In genomic region chr6:142927274-142927586, GRCh38 we compare ENCODE assay signal across 8 cellular contexts. TPM values are rescaled to one million over a fixed set of nuclear protein-coding genes. Genes with fewer than 3 reads are reported as not detected.
DNase-seq lines count a peak whose midpoint lies in the region; ATAC-seq, FAIRE-seq and TF ChIP-seq lines count a peak whose summit lies in the region.

No MANE protein-coding gene starts in this region.

- H3K9me3 Mint-ChIP-seq in central memory CD8-positive, alpha-beta T cell, result no peaks in the 10 kb centered on the region

- H3K9me3 ChIP-seq in A549, result no peaks in the 10 kb centered on the region
- H3K9me3 ChIP-seq in mucosa of descending colon, result no peaks in the 10 kb centered on the region

- FAIRE-seq in A549 (lab: Jason Lieb, UNC), result no peak

- peak overlapping the region; percentile 89 to 99 for H3K27ac ChIP-seq in A549

- TF ChIP-seq POLR2A in A549 (IDR thresholded peaks at IDR 0.05; ENCODE audit: low read length), result no peak

- H3K4me1 Mint-ChIP-seq in central memory CD8-positive, alpha-beta T cell, result peaks cover 49% of the 10 kb centered on the region

- peak overlapping the region; percentile 94 for H3K27ac Mint-ChIP-seq in central memory CD8-positive, alpha-beta T cell (ENCODE audit: low read depth)

- H3K27me3 Mint-ChIP-seq in central memory CD8-positive, alpha-beta T cell, result no peaks in the 10 kb centered on the region

- CTCF ChIA-PET in A549 (lab: Yijun Ruan, JAX), result interaction anchor here (1.2 kb wide), 2 partner anchors 230 to 452 kb away, joined by 3 read pairs; no protein-coding TSS in a partner anchor

- H3K4me3 Mint-ChIP-seq in central memory CD8-positive, alpha-beta T cell, result peak overlapping the region; percentile 83

- ATAC-seq in A549 (no peak; a peak in 1 of 6 replicates), mucosa of descending colon (no peak), HG03175 (IDR thresholded peaks at IDR 0.05; ENCODE audit: unreplicated experiment) (no peak)
- ATAC-seq in central memory CD8-positive, alpha-beta T cell (replicated peaks; ENCODE audit: extremely low read depth, poor library complexity, severe bottlenecking), result peak; percentile 12

- TF ChIP-seq CTCF in A549 (IDR thresholded peaks at IDR 0.05) (no peak), mucosa of descending colon (IDR thresholded peaks at IDR 0.05) (no peak)

- H3K36me3 Mint-ChIP-seq in central memory CD8-positive, alpha-beta T cell (ENCODE audit: insufficient read depth), result peaks cover 17% of the 10 kb centered on the region

- peak overlapping the region; percentile 68 for H3K4me3 ChIP-seq in A549
- H3K4me3 ChIP-seq in Jurkat, Clone E6-1 (ENCODE audit: low read length), result peak overlapping the region; percentile 81
- H3K4me3 ChIP-seq in mucosa of descending colon, result peak overlapping the region; percentile 33

- 2% methylated on average over 7 of the region's 7 CpGs for WGBS in A549 (ENCODE audit: missing lambda C conversion rate)

- DNase-seq in A549 (ENCODE audit: low read depth in 1 of 2, low spot score in 1 of 2), result no peak
- no peak for DNase-seq in Jurkat, Clone E6-1 (ENCODE audit: low read depth, low spot score)
- no peak for DNase-seq in central memory CD8-positive, alpha-beta T cell (ENCODE audit: low spot score in 2 of 2)
- DNase-seq in mucosa of descending colon, result no peak
- no peak for DNase-seq in NCI-H446 (lab: John Stamatoyannopoulos, UW)
- DNase-seq in stimulated activated CD4-positive, alpha-beta T cell treated with anti-CD3 and anti-CD28 coated beads, Interleukin-15, amount 100 ng/mL, for 24 hours, result no peak
- DNase-seq in dedifferentiated amniotic fluid mesenchymal stem cell (ENCODE audit: extremely low spot score), result no peak

- TF ChIP-seq EP300 in A549 (IDR thresholded peaks at IDR 0.05), result no peak

- H3K36me3 ChIP-seq in mucosa of descending colon (ENCODE audit: low read depth), result no peaks in the 10 kb centered on the region

- H3K4me1 ChIP-seq in A549, result peaks cover 20% of the 10 kb centered on the region
- no peaks in the 10 kb centered on the region for H3K4me1 ChIP-seq in mucosa of descending colon (ENCODE audit: low read depth)

- intact Hi-C loops in mucosa of descending colon (cut with DNase I, micrococcal nuclease), result no loop called here

- H3K4me2 ChIP-seq in A549, result peak overlapping the region; percentile 87

- POLR2A ChIA-PET in A549 (lab: Yijun Ruan, JAX), result interaction anchor here (0.9 kb wide), 1 partner anchor 16 kb away, joined by 4 read pairs; no protein-coding TSS in a partner anchor

- TF ChIP-seq RAD21 in A549 (conservative IDR thresholded peaks at IDR 0.05 in 1 of 2, IDR thresholded peaks at IDR 0.05 in 1 of 2), result no peak

TF ChIP-seq in A549, 52 proteins besides CTCF, POLR2A, EP300 and RAD21:
- no peak for TF ChIP-seq NPAS2 (CRISPR knock-in tag; IDR thresholded peaks at IDR 0.05; ENCODE audit: borderline replicate concordance)
- TF ChIP-seq, protein P1, sequence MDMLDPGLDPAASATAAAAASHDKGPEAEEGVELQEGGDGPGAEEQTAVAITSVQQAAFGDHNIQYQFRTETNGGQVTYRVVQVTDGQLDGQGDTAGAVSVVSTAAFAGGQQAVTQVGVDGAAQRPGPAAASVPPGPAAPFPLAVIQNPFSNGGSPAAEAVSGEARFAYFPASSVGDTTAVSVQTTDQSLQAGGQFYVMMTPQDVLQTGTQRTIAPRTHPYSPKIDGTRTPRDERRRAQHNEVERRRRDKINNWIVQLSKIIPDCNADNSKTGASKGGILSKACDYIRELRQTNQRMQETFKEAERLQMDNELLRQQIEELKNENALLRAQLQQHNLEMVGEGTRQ (IDR thresholded peaks at IDR 0.05), result no peak
- TF ChIP-seq POLR2AphosphoS2 (conservative IDR thresholded peaks at IDR 0.05; ENCODE audit: low read length), result no peak
- TF ChIP-seq E2F6 (IDR thresholded peaks at IDR 0.05; ENCODE audit: borderline replicate concordance, low read depth), result no peak
- TF ChIP-seq RNF2 (IDR thresholded peaks at IDR 0.05; ENCODE audit: borderline replicate concordance, low read depth), result no peak
- no peak for TF ChIP-seq HDAC2 (IDR thresholded peaks at IDR 0.05)
- TF ChIP-seq MYC (IDR thresholded peaks at IDR 0.05; ENCODE audit: borderline replicate concordance, low read length), result no peak
- TF ChIP-seq ZC3H11A (IDR thresholded peaks at IDR 0.05), result no peak
- TF ChIP-seq, protein P2, sequence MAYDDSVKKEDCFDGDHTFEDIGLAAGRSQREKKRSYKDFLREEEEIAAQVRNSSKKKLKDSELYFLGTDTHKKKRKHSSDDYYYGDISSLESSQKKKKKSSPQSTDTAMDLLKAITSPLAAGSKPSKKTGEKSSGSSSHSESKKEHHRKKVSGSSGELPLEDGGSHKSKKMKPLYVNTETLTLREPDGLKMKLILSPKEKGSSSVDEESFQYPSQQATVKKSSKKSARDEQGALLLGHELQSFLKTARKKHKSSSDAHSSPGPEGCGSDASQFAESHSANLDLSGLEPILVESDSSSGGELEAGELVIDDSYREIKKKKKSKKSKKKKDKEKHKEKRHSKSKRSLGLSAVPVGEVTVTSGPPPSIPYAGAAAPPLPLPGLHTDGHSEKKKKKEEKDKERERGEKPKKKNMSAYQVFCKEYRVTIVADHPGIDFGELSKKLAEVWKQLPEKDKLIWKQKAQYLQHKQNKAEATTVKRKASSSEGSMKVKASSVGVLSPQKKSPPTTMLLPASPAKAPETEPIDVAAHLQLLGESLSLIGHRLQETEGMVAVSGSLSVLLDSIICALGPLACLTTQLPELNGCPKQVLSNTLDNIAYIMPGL (CRISPR knock-in tag; IDR thresholded peaks at IDR 0.05; ENCODE audit: borderline replicate concordance), result no peak
- no peak for TF ChIP-seq CEBPB (IDR thresholded peaks at IDR 0.05)
- no peak for TF ChIP-seq BHLHE40 (IDR thresholded peaks at IDR 0.05; ENCODE audit: low read depth, low read length)

RNA-seq across cellular contexts. Expression of gene HIVEP2, which starts 17.7 kb away (rescaled TPM):
- polyA plus RNA-seq in A549 (2011; rRNA removed) (2.6 and 5.1 TPM in 2 replicates), A549 (2017; fragmentation: RNase III; extraction: RNeasy Plus Mini Kit Qiagen cat#74134 plus additional on column Dnase treatment) (1.8 to 2.3 TPM (median 2.2 TPM) in 3 replicates)
- 0.54 and 0.78 TPM in 2 replicates for polyA plus RNA-seq in A549 (2012; cell fraction: cytosol; rRNA removed)
- polyA plus RNA-seq in A549 (2012; cell fraction: nucleus; rRNA removed), result 0.94 and 1.3 TPM in 2 replicates
- polyA minus RNA-seq in A549 (2011; rRNA and poly(A)+ RNA removed), result 7.3 and 7.7 TPM in 2 replicates
- 10.4 TPM for polyA plus RNA-seq in Jurkat, Clone E6-1 (2012; ENCODE audit: insufficient read depth, insufficient read length)
- total RNA-seq in mucosa of descending colon, result 10 to 100 TPM in 2 of 3 donors, 1 to 10 TPM in 1; 7.8 to 17.7 (median 11.3) TPM
